In genomic region chr5:82356808-82357671, GRCh38 we compare ENCODE assay signal across 8 cellular contexts.
A peak's percentile ranks its signal among the peaks of the same experiment; 100 is the strongest.
DNase-seq lines count a peak whose midpoint lies in the region; ATAC-seq, FAIRE-seq and TF ChIP-seq lines count a peak whose summit lies in the region.

No MANE protein-coding gene starts in this region.

- no peak for FAIRE-seq in D721Med (lab: Jason Lieb, UNC)

- H3K36me3 ChIP-seq in neutrophil, result no peaks in the 10 kb centered on the region
- no peaks in the 10 kb centered on the region for H3K36me3 ChIP-seq in thoracic aorta

- no peaks in the 10 kb centered on the region for H3K36me3 Mint-ChIP-seq in type B pancreatic cell

- peak overlapping the region in 1 of 2 experiments; percentile 3 for H3K4me3 ChIP-seq in neutrophil (ENCODE audit: low read depth in 1 of 2, low read length in 1 of 2)
- peak overlapping the region; percentile 2 for H3K4me3 ChIP-seq in thoracic aorta

- ATAC-seq in GM18907 (IDR thresholded peaks at IDR 0.05; ENCODE audit: unreplicated experiment) (peak; percentile 66), thoracic aorta (ENCODE audit: insufficient number of reproducible peaks, low FRiP score, low read depth) (peak; percentile 69)

- H3K27me3 ChIP-seq in neutrophil (no peaks in the 10 kb centered on the region), thoracic aorta (replicated peaks; ENCODE audit: insufficient read depth) (no peaks in the 10 kb centered on the region)

- H3K4me1 ChIP-seq in neutrophil (ENCODE audit: control insufficient read depth in 1 of 2, insufficient read depth in 1 of 2, low read depth in 1 of 2, low read length in 1 of 2) (peaks cover 19 to 32% of the 10 kb centered on the region in 2 experiments), thoracic aorta (ENCODE audit: control insufficient read depth in 1 of 2, low read depth in 2 of 2) (peaks cover 27 to 58% of the 10 kb centered on the region in 2 donors)

- no peak overlapping the region for H3K27ac Mint-ChIP-seq in type B pancreatic cell

- H3K4me3 Mint-ChIP-seq in type B pancreatic cell, result no peak overlapping the region

- H3K27ac ChIP-seq in neutrophil, result peak overlapping the region; percentile 9
- H3K27ac ChIP-seq in thoracic aorta, result peak overlapping the region; percentile 49 to 74

- H3K27me3 Mint-ChIP-seq in type B pancreatic cell, result peaks cover 19% of the 10 kb centered on the region

- TF ChIP-seq CTCF in neutrophil (IDR thresholded peaks at IDR 0.05), result no peak
- TF ChIP-seq CTCF in thoracic aorta (IDR thresholded peaks at IDR 0.05), result no peak
- TF ChIP-seq CTCF in D721Med (IDR thresholded peaks at IDR 0.05; ENCODE audit: insufficient read depth, missing control alignments), result no peak
- no peak for TF ChIP-seq CTCF in type B pancreatic cell (conservative IDR thresholded peaks at IDR 0.05)

- peaks cover 34% of the 10 kb centered on the region for H3K4me1 Mint-ChIP-seq in type B pancreatic cell (ENCODE audit: unreplicated experiment)

- peak; percentile 74 for DNase-seq in HT-29 (ENCODE audit: low spot score)
- peak; percentile 71 for DNase-seq in activated CD4-positive, alpha-beta T cell treated with anti-CD3 and anti-CD28 coated beads, Interleukin-2, amount 50 U/mL, for 1 hour
- DNase-seq in effector CD4-positive, alpha-beta T cell, result peak; percentile 67
- peak; percentile 86 for DNase-seq in thoracic aorta (ENCODE audit: low spot score)
- no peak for DNase-seq in D721Med (ENCODE audit: insufficient read length, low spot score)
- DNase-seq in type B pancreatic cell (ENCODE audit: extremely low spot score, unreplicated experiment), result no peak

- no peaks in the 10 kb centered on the region for H3K9me3 Mint-ChIP-seq in type B pancreatic cell

- H3K9me3 ChIP-seq in neutrophil (no peaks in the 10 kb centered on the region), thoracic aorta (no peaks in the 10 kb centered on the region)

Comparison
In these comparisons a context has a peak if more than half of its experiments do, and no peak if none do; other contexts are left out.
1. DNase-seq: peak in HT-29 (single experiment), activated CD4-positive, alpha-beta T cell treated with anti-CD3 and anti-CD28 coated beads, Interleukin-2, amount 50 U/mL, for 1 hour (single experiment), effector CD4-positive, alpha-beta T cell (single experiment) and thoracic aorta (single experiment); none in D721Med (single experiment) and type B pancreatic cell (single experiment).